ENCODE assay signal across 2 cellular contexts in genomic region chr2:42238644-42239288, GRCh38.
A peak's percentile ranks its signal among the peaks of the same experiment; 100 is the strongest.
TF ChIP-seq lines count a peak whose summit lies in the region.

No MANE protein-coding gene starts in this region.

TF ChIP-seq in IMR-90, 13 proteins besides CTCF, POLR2A, EP300 and RAD21:
- TF ChIP-seq CHD1 (IDR thresholded peaks at IDR 0.05; ENCODE audit: low read depth, low read length) (no peak), NFE2L2 (IDR thresholded peaks at IDR 0.05; ENCODE audit: low read depth, low read length) (no peak)

TF ChIP-seq in WTC11, 78 proteins besides CTCF, POLR2A, EP300 and RAD21:
- no peak for TF ChIP-seq CBFB (CRISPR knock-in tag; IDR thresholded peaks at IDR 0.05; ENCODE audit: low read depth)
- no peak for TF ChIP-seq CREB1 (CRISPR knock-in tag; IDR thresholded peaks at IDR 0.05)
- TF ChIP-seq ZNF121 (CRISPR knock-in tag; IDR thresholded peaks at IDR 0.05) = peak; percentile 82
TF ChIP-seq in WTC11: peak in this region for 1.
